8 cellular contexts compared by ENCODE assay signal in genomic region chr2:55862673-55863390, GRCh38.
DNase-seq lines count a peak whose midpoint lies in the region; ATAC-seq, FAIRE-seq and TF ChIP-seq lines count a peak whose summit lies in the region.

No MANE protein-coding gene starts in this region.

- H3K4me1 ChIP-seq in thyroid gland = peaks cover 17 to 24% of the 10 kb centered on the region in 2 donors
- H3K4me1 ChIP-seq in small intestine (ENCODE audit: control insufficient read depth in 2 of 2, insufficient read depth in 1 of 2, low read depth in 1 of 2, low read length in 1 of 2) = no peaks in the 10 kb centered on the region

- H3K4me3 ChIP-seq in astrocyte of the cerebellum (ENCODE audit: low read depth, low read length) (no peak overlapping the region), thyroid gland (replicated peaks in 1 of 3) (no peak overlapping the region), small intestine (ENCODE audit: low read depth in 1 of 2, low read length in 2 of 2) (no peak overlapping the region)

- in situ Hi-C loops in astrocyte of the cerebellum (cut with HindIII; ENCODE audit: low sequenced_read_pairs) = no loop called here

- TF ChIP-seq CTCF in astrocyte of the cerebellum (IDR thresholded peaks at IDR 0.05; ENCODE audit: low read depth, low read length, missing control alignments) (no peak), thyroid gland (IDR thresholded peaks at IDR 0.05) (no peak)

- no peak for ATAC-seq in HG02798 (IDR thresholded peaks at IDR 0.05; ENCODE audit: poor library complexity, unreplicated experiment)

- H3K36me3 ChIP-seq in thyroid gland (no peaks in the 10 kb centered on the region), small intestine (ENCODE audit: control insufficient read depth in 2 of 2, insufficient read depth in 2 of 2, low read length in 2 of 2) (no peaks in the 10 kb centered on the region)

- H3K9me3 ChIP-seq in thyroid gland (no peaks in the 10 kb centered on the region), small intestine (ENCODE audit: control insufficient read depth, low read depth) (no peaks in the 10 kb centered on the region)

- DNase-seq in HK-2 (ENCODE audit: unreplicated experiment) = peak; percentile 54
- DNase-seq in astrocyte of the cerebellum (ENCODE audit: low read depth) = peak; percentile 99
- DNase-seq in iris pigment epithelial cell (ENCODE audit: low read depth) = peak; percentile 100
- peak; percentile 55 to 58 for DNase-seq in thyroid gland
- no peak for DNase-seq in small intestine
- no peak for DNase-seq in SW480 (ENCODE audit: low spot score)
- no peak for DNase-seq in NCI-H1092 (lab: John Stamatoyannopoulos, UW)

- no peak for FAIRE-seq in small intestine (lab: Jason Lieb, UNC)

- peak overlapping the region; percentile 72 to 93 (median 83) for H3K27ac ChIP-seq in thyroid gland
- peak overlapping the region in 1 of 2 donors; percentile 67 for H3K27ac ChIP-seq in small intestine (ENCODE audit: low read depth in 1 of 2, low read length in 1 of 2)

- WGBS in thyroid gland, 2 donors = 80 to 83% methylated on average over 7 of the region's 7 CpGs
- 85 to 89% (median 87%) methylated on average over 7 of the region's 7 CpGs for WGBS in small intestine, 3 donors

- intact Hi-C loops in thyroid gland (cut with DNase I) = no loop called here

- TF ChIP-seq POLR2A in thyroid gland (IDR thresholded peaks at IDR 0.05) = no peak

- no peaks in the 10 kb centered on the region for H3K27me3 ChIP-seq in thyroid gland
- H3K27me3 ChIP-seq in small intestine (ENCODE audit: control insufficient read depth in 2 of 2, insufficient read depth in 2 of 2, low read length in 2 of 2) = no peaks in the 10 kb centered on the region

Comparison
In these comparisons a context has a peak if more than half of its experiments do, and no peak if none do; other contexts are left out.
1. DNase-seq: peak in HK-2 (single experiment), astrocyte of the cerebellum (single experiment), iris pigment epithelial cell (single experiment) and thyroid gland (2 of 2); none in small intestine (single experiment), SW480 (single experiment) and NCI-H1092 (single experiment).